ENCODE assay signal across 15 cellular contexts in the genomic region with DNA sequence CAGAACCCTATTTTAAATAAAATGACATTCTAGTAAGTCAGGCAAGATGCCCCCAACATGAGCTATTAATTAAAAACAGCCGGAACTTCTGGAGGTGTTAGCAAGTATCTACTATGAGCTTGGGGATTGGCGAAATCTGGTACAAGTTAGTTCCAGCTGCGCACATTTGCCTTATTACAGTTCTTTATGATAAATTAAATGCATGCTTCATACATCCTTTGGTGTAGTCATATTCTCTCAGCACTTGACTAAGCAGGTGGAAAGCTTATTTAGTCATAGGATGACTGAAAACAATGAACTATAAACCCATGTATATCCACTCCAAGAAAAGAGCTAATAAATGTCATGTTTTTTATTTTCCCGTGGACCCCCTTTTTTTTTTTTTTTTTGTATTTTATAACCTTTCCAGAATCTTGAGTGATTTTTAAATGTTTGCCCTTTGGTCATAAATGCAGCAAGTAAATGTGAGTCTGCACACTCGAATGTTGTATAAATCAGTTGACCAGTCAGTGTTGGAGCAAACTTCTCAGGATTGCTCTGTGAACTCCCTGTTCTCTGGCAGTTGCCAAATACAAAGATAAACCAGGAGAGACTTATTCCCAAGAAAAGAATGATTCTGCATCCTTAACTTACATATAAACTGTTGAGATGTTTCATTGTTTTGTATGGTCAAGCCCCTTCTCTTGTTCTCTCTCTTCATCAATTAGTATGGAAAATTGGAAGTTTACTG. TPM values are rescaled to one million over a fixed set of nuclear protein-coding genes. Genes with fewer than 3 reads are reported as not detected.
DNase-seq lines count a peak whose midpoint lies in the region; ATAC-seq and TF ChIP-seq lines count a peak whose summit lies in the region.
"Had no signal": no experiment of that assay in that cellular context is flagged by ENCODE, and none has a peak within 500 bp of the region (broad histone marks: within the 10 kb centered on the region; RNA-seq: fewer than 3 reads in every experiment).

No MANE protein-coding gene starts in this region.

- 61 to 75% (median 69%) methylated on average over 5 of the region's 5 CpGs for WGBS in stomach, 5 donors

- H3K79me2 ChIP-seq in DND-41 (ENCODE audit: insufficient read depth, low read length) (peaks cover 90% of the 10 kb centered on the region), osteoblast (ENCODE audit: insufficient read depth, low read length) (peaks cover 61% of the 10 kb centered on the region), neural progenitor cell (ENCODE audit: low read depth) (peaks cover 21% of the 10 kb centered on the region)

- no peaks in the 10 kb centered on the region for H3K9me3 ChIP-seq in DND-41 (ENCODE audit: insufficient read depth, low read length, severe bottlenecking)
- H3K9me3 ChIP-seq in T-helper 17 cell (ENCODE audit: control insufficient read depth, low read length, poor library complexity, severe bottlenecking), result no peaks in the 10 kb centered on the region
- no peaks in the 10 kb centered on the region for H3K9me3 ChIP-seq in stomach
- no peaks in the 10 kb centered on the region for H3K9me3 ChIP-seq in osteoblast (ENCODE audit: low read depth, low read length)
- no peaks in the 10 kb centered on the region for H3K9me3 ChIP-seq in neural progenitor cell (ENCODE audit: low read depth)

- no peak overlapping the region for H3K4me3 Mint-ChIP-seq in T-helper 17 cell
- no peak overlapping the region for H3K4me3 Mint-ChIP-seq in neural progenitor cell

- H3K4me2 ChIP-seq in DND-41 (ENCODE audit: insufficient read depth, low read length) (peak overlapping the region; percentile 60), osteoblast (ENCODE audit: insufficient read depth, low read length) (no peak overlapping the region), neural progenitor cell (no peak overlapping the region)

- H3K4me1 Mint-ChIP-seq in T-helper 17 cell (peaks cover 79% of the 10 kb centered on the region), neural progenitor cell (peaks cover 53% of the 10 kb centered on the region)

- no peak for TF ChIP-seq EP300 in stomach (IDR thresholded peaks at IDR 0.05)

- no peaks in the 10 kb centered on the region for H3K9me3 Mint-ChIP-seq in neural progenitor cell

- DNase-seq in DND-41, result no peak
- no peak for DNase-seq in T-helper 17 cell
- DNase-seq in foreskin fibroblast, result peak; percentile 34 to 83
- DNase-seq in stomach, result no peak
- DNase-seq in SW480 (ENCODE audit: low spot score), result no peak
- DNase-seq in osteoblast (ENCODE audit: insufficient read length, low spot score, missing footprints), result no peak
- no peak for DNase-seq in HK-2 (ENCODE audit: unreplicated experiment)
- no peak for DNase-seq in neural progenitor cell (ENCODE audit: low spot score)
- DNase-seq: activated CD4-positive, alpha-beta T cell treated with anti-CD3 and anti-CD28 coated beads for 48 hours; activated effector memory CD4-positive, alpha-beta T cell treated with Interleukin-2 at 50 U/mL for 16 hours; central memory CD4-positive, alpha-beta T cell; GOT3; stimulated activated CD4-positive, alpha-beta T cell treated with anti-CD3 and anti-CD28 coated beads, Interleukin-2, amount 100 ng/mL, for 48 hours; T-helper 1 cell had no signal

- H3K36me3 Mint-ChIP-seq in T-helper 17 cell (ENCODE audit: low read depth), result no peaks in the 10 kb centered on the region
- peaks cover 12% of the 10 kb centered on the region for H3K36me3 Mint-ChIP-seq in neural progenitor cell

- H3K4me1 ChIP-seq in DND-41 (ENCODE audit: insufficient read depth, low read length), result peaks cover 100% of the 10 kb centered on the region
- H3K4me1 ChIP-seq in stomach, result peaks cover 42 to 100% (median 79%) of the 10 kb centered on the region in 4 donors
- H3K4me1 ChIP-seq in osteoblast (ENCODE audit: insufficient read depth, low read length), result peaks cover 23% of the 10 kb centered on the region
- H3K4me1 ChIP-seq in neural progenitor cell, result peaks cover 29% of the 10 kb centered on the region

- H3K4me3 ChIP-seq in DND-41 (ENCODE audit: low read depth in 1 of 2, low read length in 2 of 2) (no peak overlapping the region; a peak in 1 of 4 replicates), foreskin fibroblast (ENCODE audit: low read depth in 1 of 2, low read length in 2 of 2) (no peak overlapping the region), stomach (no peak overlapping the region), osteoblast (ENCODE audit: insufficient read depth, low read length) (no peak overlapping the region), neural progenitor cell (no peak overlapping the region)

- H3F3A ChIP-seq in neural progenitor cell (ENCODE audit: low read depth), result no peaks in the 10 kb centered on the region

- H3K9ac ChIP-seq in DND-41 (ENCODE audit: low read depth, low read length), result peak overlapping the region; percentile 44; the same call in 1 of the 2 replicates
- no peak overlapping the region for H3K9ac ChIP-seq in neural progenitor cell

- intact Hi-C loops in stomach (cut with DNase I; ENCODE audit: low total_unique reads), result loop anchor here (10.0 kb wide), 1 partner anchor 1019 kb away; no protein-coding TSS in a partner anchor

- TF ChIP-seq CTCF in DND-41 (IDR thresholded peaks at IDR 0.05; ENCODE audit: borderline replicate concordance, extremely low read depth, low read length, poor library complexity, severe bottlenecking) (no peak), foreskin fibroblast (IDR thresholded peaks at IDR 0.05; ENCODE audit: low read depth, low read length) (no peak), stomach (IDR thresholded peaks at IDR 0.05) (no peak), osteoblast (IDR thresholded peaks at IDR 0.05; ENCODE audit: extremely low read depth, low read depth, low read length) (no peak), neural progenitor cell (IDR thresholded peaks at IDR 0.05) (no peak)

- TF ChIP-seq POLR2A in stomach (IDR thresholded peaks at IDR 0.05), result no peak

- peak overlapping the region; percentile 94 for H3K27ac Mint-ChIP-seq in T-helper 17 cell
- no peak overlapping the region for H3K27ac Mint-ChIP-seq in neural progenitor cell

- no peak for ATAC-seq in DND-41 (ENCODE audit: insufficient read depth, low read depth)
- no peak for ATAC-seq in T-helper 17 cell

- H4K20me1 ChIP-seq in DND-41 (ENCODE audit: insufficient read depth, low read length), result peaks cover 13% of the 10 kb centered on the region; the same call in 1 of the 2 replicates
- H4K20me1 ChIP-seq in osteoblast (ENCODE audit: insufficient read depth, low read length), result peaks cover 2% of the 10 kb centered on the region
- peaks cover 7% of the 10 kb centered on the region for H4K20me1 ChIP-seq in neural progenitor cell (ENCODE audit: low read depth)

- peak overlapping the region; percentile 81 for H3K27ac ChIP-seq in DND-41 (ENCODE audit: low read length)
- peak overlapping the region in 3 of 5 donors; percentile 59 to 75 (median 71) for H3K27ac ChIP-seq in stomach
- H3K27ac ChIP-seq in osteoblast (ENCODE audit: low read depth, low read length), result no peak overlapping the region
- H3K27ac ChIP-seq in neural progenitor cell, result no peak overlapping the region
- H3K27ac ChIP-seq: C4-2B had no signal

- H3K27me3 Mint-ChIP-seq in T-helper 17 cell (no peaks in the 10 kb centered on the region), neural progenitor cell (ENCODE audit: insufficient read depth, low read depth) (no peaks in the 10 kb centered on the region)

- H3K36me3 ChIP-seq in DND-41 (ENCODE audit: insufficient read depth, low read length) (peaks cover 4% of the 10 kb centered on the region), stomach (no peaks in the 10 kb centered on the region), osteoblast (ENCODE audit: insufficient read depth, low read length) (no peaks in the 10 kb centered on the region), neural progenitor cell (no peaks in the 10 kb centered on the region)

- H2AFZ ChIP-seq in DND-41 (ENCODE audit: low read depth, low read length) (no peak overlapping the region), osteoblast (ENCODE audit: low read length) (no peak overlapping the region), neural progenitor cell (replicated peaks) (no peak overlapping the region)

- no peaks in the 10 kb centered on the region for H3K27me3 ChIP-seq in DND-41 (ENCODE audit: insufficient read depth, low read length, poor library complexity)
- no peaks in the 10 kb centered on the region for H3K27me3 ChIP-seq in stomach
- no peaks in the 10 kb centered on the region for H3K27me3 ChIP-seq in osteoblast (ENCODE audit: insufficient read depth, low read length)
- no peaks in the 10 kb centered on the region for H3K27me3 ChIP-seq in neural progenitor cell

RNA-seq across cellular contexts. Expression of a gene that starts 38.2 kb away (rescaled TPM):
- total RNA-seq in T-helper 17 cell, result 100 to 1,000 TPM; 212 to 306 TPM
- total RNA-seq in stomach, result 100 to 1,000 TPM in 3 of 5 donors, 10 to 100 TPM in 2; 45.2 to 280 (median 115) TPM
- polyA plus RNA-seq in stomach, result 10 to 100 TPM in 2 of 3 donors, 1 to 10 TPM in 1; 9.2 to 10.5 (median 10.1) TPM
- 26.8 and 37.7 TPM in 2 replicates for total RNA-seq in osteoblast
- 19.7 and 24.2 TPM in 2 replicates for total RNA-seq in neural progenitor cell (ENCODE audit: low replicate concordance)

Comparison
In these comparisons a context has a peak if more than half of its experiments do, and no peak if none do; other contexts are left out.
1. DNase-seq: peak in foreskin fibroblast (2 of 2); none in DND-41 (single experiment), T-helper 17 cell (0 of 3), stomach (single experiment), SW480 (single experiment), osteoblast (single experiment), HK-2 (single experiment) and neural progenitor cell (single experiment).
2. H3K27ac ChIP-seq: peak in DND-41 (single experiment) and stomach (3 of 5); none in osteoblast (single experiment) and neural progenitor cell (single experiment).